ENCODE assay signal across 19 cellular contexts in genomic region chr14:92641306-92641705, GRCh38.
DNase-seq lines count a peak whose midpoint lies in the region; ATAC-seq and TF ChIP-seq lines count a peak whose summit lies in the region.
"Had no signal": no experiment of that assay in that cellular context is flagged by ENCODE, and none has a peak within 500 bp of the region (broad histone marks: within the 10 kb centered on the region; RNA-seq: fewer than 3 reads in every experiment).

No MANE protein-coding gene starts in this region.

- H4K91ac ChIP-seq in IMR-90 (ENCODE audit: insufficient read depth, low read depth, low read length): no peak overlapping the region

- H3K36me3 Mint-ChIP-seq in neural crest cell (ENCODE audit: low read depth) (peaks cover 13% of the 10 kb centered on the region), HFFc6 (ENCODE audit: low read depth) (peaks cover 22% of the 10 kb centered on the region), CD14-positive monocyte (peaks cover 68 to 82% of the 10 kb centered on the region in 2 donors)
- peaks cover 74% of the 10 kb centered on the region for H3K36me3 Mint-ChIP-seq in stimulated activated effector memory CD8-positive, alpha-beta T cell treated with anti-CD3 and anti-CD28 coated beads, Interleukin-12 subunit alpha, Interleukin-12 subunit beta, amount 100 ng/mL, for 72 hours

- H3K36me3 ChIP-seq in IMR-90 (ENCODE audit: control insufficient read depth, insufficient read depth, low read length): peaks cover 17% of the 10 kb centered on the region; the same call in 1 of the 2 replicates

- H2AK9ac ChIP-seq in IMR-90 (replicated peaks; ENCODE audit: low read depth, low read length, poor library complexity): no peak overlapping the region

- ATAC-seq in IMR-90 (ENCODE audit: low read depth): no peak
- ATAC-seq in stimulated activated effector memory CD8-positive, alpha-beta T cell treated with anti-CD3 and anti-CD28 coated beads, Interleukin-12 subunit alpha, Interleukin-12 subunit beta, amount 100 ng/mL, for 72 hours: no peak
- ATAC-seq: GM12878, HCT116, HepG2 had no signal

- no peak for TF ChIP-seq RAD21 in IMR-90 (IDR thresholded peaks at IDR 0.05; ENCODE audit: low read length)

- peak; percentile 24 for DNase-seq in D341Med (ENCODE audit: low spot score)
- DNase-seq in IMR-90: no peak
- DNase-seq in neural crest cell (ENCODE audit: low read depth, low spot score): no peak
- DNase-seq in posterior vena cava (ENCODE audit: low spot score): peak; percentile 61
- no peak for DNase-seq in HFFc6
- no peak for DNase-seq in stimulated activated effector memory CD8-positive, alpha-beta T cell treated with anti-CD3 and anti-CD28 coated beads, Interleukin-12 subunit alpha, Interleukin-12 subunit beta, amount 100 ng/mL, for 72 hours (ENCODE audit: low spot score in 2 of 2)
- DNase-seq in CD14-positive monocyte (ENCODE audit: low spot score): no peak
- DNase-seq in central memory CD4-positive, alpha-beta T cell: no peak
- DNase-seq: C1 segment of cervical spinal cord; CD4-positive, alpha-beta T cell; DMS53; DND-41; EL; GM23248; KG1 had no signal

- no peaks in the 10 kb centered on the region for H3K27me3 ChIP-seq in IMR-90 (ENCODE audit: control insufficient read depth, insufficient read depth, low read length)

- H3K4me3 Mint-ChIP-seq in neural crest cell (no peak overlapping the region), HFFc6 (no peak overlapping the region), CD14-positive monocyte (no peak overlapping the region)
- H3K4me3 Mint-ChIP-seq in stimulated activated effector memory CD8-positive, alpha-beta T cell treated with anti-CD3 and anti-CD28 coated beads, Interleukin-12 subunit alpha, Interleukin-12 subunit beta, amount 100 ng/mL, for 72 hours: no peak overlapping the region
- H3K4me3 Mint-ChIP-seq: B cell; CD4-positive, alpha-beta T cell had no signal

- H2BK120ac ChIP-seq in IMR-90 (ENCODE audit: low read depth, low read length): no peak overlapping the region; the same call in 1 of the 2 replicates

- no peak overlapping the region for H3K18ac ChIP-seq in IMR-90 (ENCODE audit: low read depth, low read length)

- H4K8ac ChIP-seq in IMR-90 (ENCODE audit: low read depth in 2 of 2, low read length in 2 of 2): no peak overlapping the region

- peak overlapping the region; percentile 38; the same call in 1 of the 2 replicates for H4K5ac ChIP-seq in IMR-90 (ENCODE audit: low read depth, low read length)

- no peak overlapping the region for H2BK5ac ChIP-seq in IMR-90 (ENCODE audit: low read depth, low read length, poor library complexity, severe bottlenecking)

- intact Hi-C loops in IMR-90 (cut with micrococcal nuclease) (loop anchor here (10.0 kb wide), 1 partner anchor 127 kb away; the partner anchor contains the start of gene RIN3), posterior vena cava (cut with DNase I) (loop anchor here in 1 of 2 donors (10.0 kb wide), 1 partner anchor 57 kb away; no protein-coding TSS in a partner anchor), CD14-positive monocyte (cut with micrococcal nuclease) (no loop called here)

- dilution Hi-C loops in IMR-90 (cut with HindIII; ENCODE audit: low sequenced_read_pairs, unreplicated experiment): no loop called here

- peak overlapping the region; percentile 62 for H3K27ac Mint-ChIP-seq in neural crest cell (ENCODE audit: unreplicated experiment)
- H3K27ac Mint-ChIP-seq in HFFc6: no peak overlapping the region
- no peak overlapping the region for H3K27ac Mint-ChIP-seq in stimulated activated effector memory CD8-positive, alpha-beta T cell treated with anti-CD3 and anti-CD28 coated beads, Interleukin-12 subunit alpha, Interleukin-12 subunit beta, amount 100 ng/mL, for 72 hours
- peak overlapping the region in 2 of 7 donors; percentile 37 to 58 for H3K27ac Mint-ChIP-seq in CD14-positive monocyte
- H3K27ac Mint-ChIP-seq: B cell; CD4-positive, alpha-beta T cell had no signal

- no peak overlapping the region for H3K56ac ChIP-seq in IMR-90 (ENCODE audit: extremely low read depth, insufficient read depth, low read length)

- no peak for TF ChIP-seq CTCF in IMR-90 (conservative IDR thresholded peaks at IDR 0.05; ENCODE audit: low read depth, low read length)
- TF ChIP-seq CTCF in neural crest cell (conservative IDR thresholded peaks at IDR 0.05): no peak
- TF ChIP-seq CTCF in HFFc6 (IDR thresholded peaks at IDR 0.05): no peak
- TF ChIP-seq CTCF in CD14-positive monocyte (IDR thresholded peaks at IDR 0.05): no peak

- no peak overlapping the region for H3K27ac ChIP-seq in IMR-90 (ENCODE audit: insufficient read depth, low read length)
- H3K27ac ChIP-seq: GM23248 had no signal

- peaks cover 22% of the 10 kb centered on the region for H3K4me1 ChIP-seq in IMR-90 (ENCODE audit: control insufficient read depth, insufficient read depth, low read length)

- H3K4me2 ChIP-seq in IMR-90 (ENCODE audit: low read depth, low read length): no peak overlapping the region

- H3K9me3 Mint-ChIP-seq in neural crest cell (peaks cover 2% of the 10 kb centered on the region), HFFc6 (peaks cover 16% of the 10 kb centered on the region), CD14-positive monocyte (peaks cover 0 to 7% (median 0%) of the 10 kb centered on the region in 7 donors)
- H3K9me3 Mint-ChIP-seq in stimulated activated effector memory CD8-positive, alpha-beta T cell treated with anti-CD3 and anti-CD28 coated beads, Interleukin-12 subunit alpha, Interleukin-12 subunit beta, amount 100 ng/mL, for 72 hours: peaks cover 6% of the 10 kb centered on the region
- H3K9me3 Mint-ChIP-seq: CD4-positive, alpha-beta T cell had no signal

- peak overlapping the region; percentile 59; the same call in 1 of the 2 replicates for H2AK5ac ChIP-seq in IMR-90 (ENCODE audit: low read depth, low read length)

- H3K27me3 Mint-ChIP-seq in neural crest cell (ENCODE audit: low read depth): no peaks in the 10 kb centered on the region
- no peaks in the 10 kb centered on the region; the same call in 1 of the 2 replicates for H3K27me3 Mint-ChIP-seq in HFFc6 (ENCODE audit: insufficient read depth)
- peaks cover 0 to 2% (median 1%) of the 10 kb centered on the region in 3 donors for H3K27me3 Mint-ChIP-seq in CD14-positive monocyte (ENCODE audit: low read depth in 3 of 3)
- H3K27me3 Mint-ChIP-seq: B cell; CD4-positive, alpha-beta T cell had no signal

- H3K9me3 ChIP-seq in IMR-90 (ENCODE audit: control insufficient read depth, insufficient read depth, low read length): peaks cover 5% of the 10 kb centered on the region

- POLR2A ChIA-PET in IMR-90 (lab: Charles Lee; ENCODE audit: unreplicated experiment): no interaction called here

- H3K4me3 ChIP-seq in IMR-90 (ENCODE audit: insufficient read depth, low read depth, low read length): no peak overlapping the region
- H3K4me3 ChIP-seq: GM12878, GM23248 had no signal

- peaks cover 2% of the 10 kb centered on the region; the same call in 1 of the 2 replicates for H4K20me1 ChIP-seq in IMR-90 (ENCODE audit: insufficient read depth, low read length)

- H3K4ac ChIP-seq in IMR-90 (ENCODE audit: low read depth, low read length): peak overlapping the region; percentile 9; the same call in 1 of the 2 replicates

- no peak overlapping the region for H2BK15ac ChIP-seq in IMR-90 (ENCODE audit: low read depth, low read length)

- no peak overlapping the region for H3K23ac ChIP-seq in IMR-90 (ENCODE audit: low read depth, low read length)

- in situ Hi-C loops in IMR-90 (cut with MboI; ENCODE audit: low sequenced_read_pairs): no loop called here

- CTCF ChIA-PET in IMR-90 (lab: Yijun Ruan, JAX): no interaction called here

- H3K9me1 ChIP-seq in IMR-90 (ENCODE audit: insufficient read depth, low read length): peaks cover 11% of the 10 kb centered on the region

- BruUV-seq in IMR-90 (replicated peaks; lab: Mats Ljungman, UMichigan): no TSS peak

- peaks cover 26% of the 10 kb centered on the region for H3K4me1 Mint-ChIP-seq in neural crest cell
- H3K4me1 Mint-ChIP-seq in HFFc6 (ENCODE audit: low read depth): peaks cover 31% of the 10 kb centered on the region
- H3K4me1 Mint-ChIP-seq in stimulated activated effector memory CD8-positive, alpha-beta T cell treated with anti-CD3 and anti-CD28 coated beads, Interleukin-12 subunit alpha, Interleukin-12 subunit beta, amount 100 ng/mL, for 72 hours: peaks cover 20% of the 10 kb centered on the region
- peaks cover 30% of the 10 kb centered on the region for H3K4me1 Mint-ChIP-seq in CD14-positive monocyte

- H3K14ac ChIP-seq in IMR-90 (replicated peaks; ENCODE audit: low read depth, low read length): no peak overlapping the region

- no peak overlapping the region for H2BK20ac ChIP-seq in IMR-90 (ENCODE audit: low read depth, low read length)

- no peak overlapping the region for H3K9ac ChIP-seq in IMR-90 (ENCODE audit: low read depth, low read length)
- H3K9ac ChIP-seq: GM23248 had no signal

- no peak overlapping the region for H2AFZ ChIP-seq in IMR-90 (replicated peaks; ENCODE audit: low read length, poor library complexity)
- H2AFZ ChIP-seq: GM23248 had no signal

- no peak for TF ChIP-seq POLR2A in IMR-90 (IDR thresholded peaks at IDR 0.05; ENCODE audit: low read depth, low read length)

- WGBS in IMR-90 (ENCODE audit: extremely low coverage in 2 of 2, insufficient read length in 1 of 2), 2 experiments: no CpG with 5 or more reads among the region's 10 CpGs

- H3K79me1 ChIP-seq in IMR-90 (ENCODE audit: low read depth in 1 of 2, low read length in 2 of 2): peaks cover 2 to 16% of the 10 kb centered on the region in 2 experiments; a peak in 3 of 4 replicates

TF ChIP-seq in IMR-90, 13 proteins besides CTCF, POLR2A, EP300 and RAD21 (continues in another document):
- no peak for TF ChIP-seq RFX5 (IDR thresholded peaks at IDR 0.05; ENCODE audit: low read depth, low read length)
- TF ChIP-seq MAZ (IDR thresholded peaks at IDR 0.05; ENCODE audit: borderline replicate concordance, low read depth, low read length): no peak
- TF ChIP-seq FOS (IDR thresholded peaks at IDR 0.05; ENCODE audit: low read depth, low read length): no peak
- TF ChIP-seq, protein P1, sequence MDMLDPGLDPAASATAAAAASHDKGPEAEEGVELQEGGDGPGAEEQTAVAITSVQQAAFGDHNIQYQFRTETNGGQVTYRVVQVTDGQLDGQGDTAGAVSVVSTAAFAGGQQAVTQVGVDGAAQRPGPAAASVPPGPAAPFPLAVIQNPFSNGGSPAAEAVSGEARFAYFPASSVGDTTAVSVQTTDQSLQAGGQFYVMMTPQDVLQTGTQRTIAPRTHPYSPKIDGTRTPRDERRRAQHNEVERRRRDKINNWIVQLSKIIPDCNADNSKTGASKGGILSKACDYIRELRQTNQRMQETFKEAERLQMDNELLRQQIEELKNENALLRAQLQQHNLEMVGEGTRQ (IDR thresholded peaks at IDR 0.05; ENCODE audit: low read depth, low read length): no peak
- no peak for TF ChIP-seq NFE2L2 (IDR thresholded peaks at IDR 0.05; ENCODE audit: low read depth, low read length)
- TF ChIP-seq MAFK (IDR thresholded peaks at IDR 0.05; ENCODE audit: low read depth, low read length): no peak

Comparison
In these comparisons a context has a peak if more than half of its experiments do, and no peak if none do; other contexts are left out.
1. DNase-seq: peak in D341Med (single experiment) and posterior vena cava (single experiment); none in IMR-90 (single experiment), neural crest cell (single experiment), HFFc6 (single experiment), stimulated activated effector memory CD8-positive, alpha-beta T cell treated with anti-CD3 and anti-CD28 coated beads, Interleukin-12 subunit alpha, Interleukin-12 subunit beta, amount 100 ng/mL, for 72 hours (0 of 2), CD14-positive monocyte (single experiment) and central memory CD4-positive, alpha-beta T cell (single experiment).